ENCODE assay signal across 12 cellular contexts in genomic region chr4:6938237-6938636, GRCh38. TPM values are rescaled to one million over a fixed set of nuclear protein-coding genes. Genes with fewer than 3 reads are reported as not detected.
DNase-seq lines count a peak whose midpoint lies in the region; ATAC-seq and TF ChIP-seq lines count a peak whose summit lies in the region.
"Had no signal": no experiment of that assay in that cellular context is flagged by ENCODE, and none has a peak within 500 bp of the region (broad histone marks: within the 10 kb centered on the region; RNA-seq: fewer than 3 reads in every experiment).

No MANE protein-coding gene starts in this region.

- H3K36me3 ChIP-seq in GM06990 (ENCODE audit: control insufficient read depth, insufficient read depth, low read length), result no peaks in the 10 kb centered on the region; the same call in 1 of the 2 replicates
- H3K36me3 ChIP-seq: cardiac muscle cell had no signal

- DNase-seq in GM06990 (ENCODE audit: extremely low read depth, insufficient read length) (peak; percentile 50), SKM-1 treated with dmso at 0.1 percent for 144 hours (lab: John Stamatoyannopoulos, UW; ENCODE audit: unreplicated experiment) (peak; percentile 68), left cardiac atrium (peak; percentile 53), T-helper 1 cell (no peak)
- DNase-seq in activated T-helper 1 cell treated with anti-CD3 and anti-CD28 coated beads, Interleukin-12 subunit alpha, Interleukin-12 subunit beta, Interleukin-2, Interleukin-4 antibody, amounts not matched to agents 30 ng/mL and 10 ng/mL and 1 ng/mL, durations not matched to agents 14 hours and 24 hours and 36 hours (ENCODE audit: low spot score), result no peak
- DNase-seq in activated CD4-positive, alpha-beta T cell treated with anti-CD3 and anti-CD28 coated beads, Interleukin-2, amount 50 U/mL, for 4 hours, result no peak
- DNase-seq: NCI-H2029 had no signal

- peak overlapping the region; percentile 22 for H3K4me3 Mint-ChIP-seq in stimulated activated memory B cell treated with anti-CD40 and anti-IgM and Interleukin-4, amounts not matched to agents 10 μg/mL and 1 μg/mL and 100 μg/mL, for 72 hours
- H3K4me3 Mint-ChIP-seq in activated T-helper 1 cell treated with anti-CD3 and anti-CD28 coated beads, Interleukin-12 subunit alpha, Interleukin-12 subunit beta, Interleukin-2, Interleukin-4 antibody, amounts not matched to agents 30 ng/mL and 10 ng/mL and 1 ng/mL, durations not matched to agents 14 hours and 24 hours and 36 hours, result no peak overlapping the region

- peak overlapping the region; percentile 69 for H3K27ac Mint-ChIP-seq in stimulated activated memory B cell treated with anti-CD40 and anti-IgM and Interleukin-4, amounts not matched to agents 10 μg/mL and 1 μg/mL and 100 μg/mL, for 72 hours
- H3K27ac Mint-ChIP-seq in activated T-helper 1 cell treated with anti-CD3 and anti-CD28 coated beads, Interleukin-12 subunit alpha, Interleukin-12 subunit beta, Interleukin-2, Interleukin-4 antibody, amounts not matched to agents 30 ng/mL and 10 ng/mL and 1 ng/mL, durations not matched to agents 14 hours and 24 hours and 36 hours, result no peak overlapping the region

- H3K4me1 Mint-ChIP-seq in stimulated activated memory B cell treated with anti-CD40 and anti-IgM and Interleukin-4, amounts not matched to agents 10 μg/mL and 1 μg/mL and 100 μg/mL, for 72 hours, result peaks cover 88% of the 10 kb centered on the region
- peaks cover 67% of the 10 kb centered on the region for H3K4me1 Mint-ChIP-seq in activated T-helper 1 cell treated with anti-CD3 and anti-CD28 coated beads, Interleukin-12 subunit alpha, Interleukin-12 subunit beta, Interleukin-2, Interleukin-4 antibody, amounts not matched to agents 30 ng/mL and 10 ng/mL and 1 ng/mL, durations not matched to agents 14 hours and 24 hours and 36 hours (ENCODE audit: low read depth)

- peaks cover 7% of the 10 kb centered on the region for H3K9me3 Mint-ChIP-seq in stimulated activated memory B cell treated with anti-CD40 and anti-IgM and Interleukin-4, amounts not matched to agents 10 μg/mL and 1 μg/mL and 100 μg/mL, for 72 hours
- H3K9me3 Mint-ChIP-seq in activated T-helper 1 cell treated with anti-CD3 and anti-CD28 coated beads, Interleukin-12 subunit alpha, Interleukin-12 subunit beta, Interleukin-2, Interleukin-4 antibody, amounts not matched to agents 30 ng/mL and 10 ng/mL and 1 ng/mL, durations not matched to agents 14 hours and 24 hours and 36 hours, result no peaks in the 10 kb centered on the region
- H3K9me3 Mint-ChIP-seq: natural killer cell treated with Interleukin-12 subunit alpha and Interleukin-12 subunit beta and Interleukin-15 and Interleukin-18, amount 100 ng/mL, for 72 hours had no signal

- H3K4me3 ChIP-seq in GM06990 (replicated peaks; ENCODE audit: low read depth, low read length), result no peak overlapping the region
- H3K4me3 ChIP-seq: cardiac muscle cell had no signal

- peaks cover 34% of the 10 kb centered on the region for H3K36me3 Mint-ChIP-seq in stimulated activated memory B cell treated with anti-CD40 and anti-IgM and Interleukin-4, amounts not matched to agents 10 μg/mL and 1 μg/mL and 100 μg/mL, for 72 hours
- H3K36me3 Mint-ChIP-seq in activated T-helper 1 cell treated with anti-CD3 and anti-CD28 coated beads, Interleukin-12 subunit alpha, Interleukin-12 subunit beta, Interleukin-2, Interleukin-4 antibody, amounts not matched to agents 30 ng/mL and 10 ng/mL and 1 ng/mL, durations not matched to agents 14 hours and 24 hours and 36 hours (ENCODE audit: low read depth), result peaks cover 20% of the 10 kb centered on the region

- ATAC-seq in left cardiac atrium, result peak; percentile 39 to 69
- peak; percentile 2 for ATAC-seq in stimulated activated memory B cell treated with anti-CD40 and anti-IgM and Interleukin-4, amounts not matched to agents 10 μg/mL and 1 μg/mL and 100 μg/mL, for 72 hours
- ATAC-seq in HG03095 (IDR thresholded peaks at IDR 0.05; ENCODE audit: unreplicated experiment), result no peak
- ATAC-seq: SK-N-SH treated with all-trans-retinoic acid at 6 μM for 48 hours had no signal

- no peak for TF ChIP-seq CTCF in GM06990 (IDR thresholded peaks at IDR 0.05; ENCODE audit: insufficient read depth, low read length, poor library complexity, severe bottlenecking)

- no peaks in the 10 kb centered on the region for H3K27me3 ChIP-seq in GM06990 (replicated peaks; ENCODE audit: control insufficient read depth, insufficient read depth, low read length)
- H3K27me3 ChIP-seq: cardiac muscle cell had no signal

- no peaks in the 10 kb centered on the region for H3K27me3 Mint-ChIP-seq in stimulated activated memory B cell treated with anti-CD40 and anti-IgM and Interleukin-4, amounts not matched to agents 10 μg/mL and 1 μg/mL and 100 μg/mL, for 72 hours
- H3K27me3 Mint-ChIP-seq in activated T-helper 1 cell treated with anti-CD3 and anti-CD28 coated beads, Interleukin-12 subunit alpha, Interleukin-12 subunit beta, Interleukin-2, Interleukin-4 antibody, amounts not matched to agents 30 ng/mL and 10 ng/mL and 1 ng/mL, durations not matched to agents 14 hours and 24 hours and 36 hours (ENCODE audit: insufficient read depth), result no peaks in the 10 kb centered on the region
- H3K27me3 Mint-ChIP-seq: natural killer cell treated with Interleukin-12 subunit alpha and Interleukin-12 subunit beta and Interleukin-15 and Interleukin-18, amount 100 ng/mL, for 72 hours had no signal

- intact Hi-C loops in left cardiac atrium (cut with DNase I), result no loop called here
- intact Hi-C loops in activated T-helper 1 cell treated with anti-CD3 and anti-CD28 coated beads, Interleukin-12 subunit alpha, Interleukin-12 subunit beta, Interleukin-2, Interleukin-4 antibody, amounts not matched to agents 30 ng/mL and 10 ng/mL and 1 ng/mL, durations not matched to agents 14 hours and 24 hours and 36 hours (cut with micrococcal nuclease), result no loop called here

RNA-seq across cellular contexts. Expression of gene TBC1D14, which starts 28.6 kb away (rescaled TPM):
- total RNA-seq in left cardiac atrium, result 10 to 100 TPM; 34.7 to 35.9 TPM
- total RNA-seq in activated T-helper 1 cell treated with anti-CD3 and anti-CD28 coated beads, Interleukin-12 subunit alpha, Interleukin-12 subunit beta, Interleukin-2, Interleukin-4 antibody, amounts not matched to agents 30 ng/mL and 10 ng/mL and 1 ng/mL, durations not matched to agents 14 hours and 24 hours and 36 hours, result 58.1 and 59.7 TPM in 2 replicates

Comparison
In these comparisons a context has a peak if more than half of its experiments do, and no peak if none do; other contexts are left out.
1. DNase-seq: peak in GM06990 (single experiment), SKM-1 treated with dmso at 0.1 percent for 144 hours (single experiment) and left cardiac atrium (single experiment); none in activated T-helper 1 cell treated with anti-CD3 and anti-CD28 coated beads, Interleukin-12 subunit alpha, Interleukin-12 subunit beta, Interleukin-2, Interleukin-4 antibody, amounts not matched to agents 30 ng/mL and 10 ng/mL and 1 ng/mL, durations not matched to agents 14 hours and 24 hours and 36 hours (single experiment), T-helper 1 cell (0 of 5) and activated CD4-positive, alpha-beta T cell treated with anti-CD3 and anti-CD28 coated beads, Interleukin-2, amount 50 U/mL, for 4 hours (0 of 2).